In genomic region chr2:227473019-227473461, GRCh38 we compare ENCODE assay signal across 8 cellular contexts. TPM values are rescaled to one million over a fixed set of nuclear protein-coding genes. Genes with fewer than 3 reads are reported as not detected.
DNase-seq lines count a peak whose midpoint lies in the region; ATAC-seq and TF ChIP-seq lines count a peak whose summit lies in the region.

No MANE protein-coding gene starts in this region.

- in situ Hi-C loops in GM13977 (cut with MboI; ENCODE audit: low pct_unique_long_range_greater_than_20kb, low sequenced_read_pairs, unreplicated experiment): no loop called here

- H3K27me3 Mint-ChIP-seq in naive thymus-derived CD8-positive, alpha-beta T cell: no peaks in the 10 kb centered on the region

- no peak for TF ChIP-seq CTCF in GM12864 (IDR thresholded peaks at IDR 0.05; ENCODE audit: low read depth, low read length, missing control alignments)
- no peak for TF ChIP-seq CTCF in cardiac fibroblast (IDR thresholded peaks at IDR 0.05; ENCODE audit: low read depth, low read length)
- TF ChIP-seq CTCF in GM13977 (IDR thresholded peaks at IDR 0.05; ENCODE audit: extremely low read depth, insufficient read depth, missing control alignments): no peak

- POLR2A ChIA-PET in naive thymus-derived CD8-positive, alpha-beta T cell (lab: Charles Lee): interaction anchor here (0.5 to 1.8 kb wide), 5 partner anchors 9 to 147 kb away, joined by 3 to 4 read pairs (median 3); no protein-coding TSS in a partner anchor

- H3K4me1 Mint-ChIP-seq in naive thymus-derived CD8-positive, alpha-beta T cell: peaks cover 21 to 57% (median 49%) of the 10 kb centered on the region in 4 donors

- no peak for ATAC-seq in naive thymus-derived CD8-positive, alpha-beta T cell
- ATAC-seq in HG02852 (IDR thresholded peaks at IDR 0.05; ENCODE audit: unreplicated experiment) (no peak), HG02759 (IDR thresholded peaks at IDR 0.05; ENCODE audit: unreplicated experiment) (no peak)

- no peak for DNase-seq in GM12864 (ENCODE audit: low read depth)
- peak; percentile 59 for DNase-seq in NCI-H2227 (lab: John Stamatoyannopoulos, UW; ENCODE audit: unreplicated experiment)
- DNase-seq in cardiac fibroblast (ENCODE audit: low read depth in 2 of 2): peak; percentile 32 to 52
- peak in 1 of 10 donors; percentile 30 for DNase-seq in naive thymus-derived CD8-positive, alpha-beta T cell
- no peak for DNase-seq in GM13977 (ENCODE audit: low spot score)
- no peak for DNase-seq in pons (ENCODE audit: low spot score)

- H3K27ac Mint-ChIP-seq in naive thymus-derived CD8-positive, alpha-beta T cell: peak overlapping the region; percentile 57 to 94 (median 90)

- peaks cover 0 to 4% (median 0%) of the 10 kb centered on the region in 3 donors for H3K36me3 Mint-ChIP-seq in naive thymus-derived CD8-positive, alpha-beta T cell

- H3K9me3 Mint-ChIP-seq in naive thymus-derived CD8-positive, alpha-beta T cell: no peaks in the 10 kb centered on the region

- H3K4me3 Mint-ChIP-seq in naive thymus-derived CD8-positive, alpha-beta T cell: peak overlapping the region; percentile 83 to 94 (median 91)

- H3K4me3 ChIP-seq in GM12864 (ENCODE audit: low read depth, low read length) (peak overlapping the region; percentile 91), cardiac fibroblast (replicated peaks in 1 of 2; ENCODE audit: low read depth in 2 of 2, low read length in 2 of 2) (peak overlapping the region; percentile 87 to 94)

RNA-seq across cellular contexts. Expression of gene AGFG1, which starts 1.1 kb away (rescaled TPM):
- total RNA-seq in naive thymus-derived CD8-positive, alpha-beta T cell: 10 to 100 TPM; 52.9 to 55.0 TPM
- polyA plus RNA-seq in naive thymus-derived CD8-positive, alpha-beta T cell: 10 to 100 TPM; 11.8 to 41.5 (median 24.6) TPM

Comparison
In these comparisons a context has a peak if more than half of its experiments do, and no peak if none do; other contexts are left out.
1. DNase-seq: peak in NCI-H2227 (single experiment) and cardiac fibroblast (2 of 2); none in GM12864 (single experiment), GM13977 (single experiment) and pons (single experiment).